In genomic region chr1:193891783-193892182, GRCh38 we compare ENCODE assay signal across 28 cellular contexts.
"Had no signal": no experiment of that assay in that cellular context is flagged by ENCODE, and none has a peak within 500 bp of the region (broad histone marks: within the 10 kb centered on the region; RNA-seq: fewer than 3 reads in every experiment).

No MANE protein-coding gene starts in this region.

- H3K4me1 ChIP-seq: adrenal gland, body of pancreas, colonic mucosa, esophagus squamous epithelium, gastroesophageal sphincter, heart right ventricle had no signal

- H3K27ac ChIP-seq: adrenal gland, body of pancreas, colonic mucosa, epithelial cell of prostate, esophagus squamous epithelium, gastroesophageal sphincter, heart right ventricle had no signal

- H3K27me3 ChIP-seq: adrenal gland, body of pancreas, colonic mucosa, esophagus squamous epithelium, gastroesophageal sphincter, heart right ventricle had no signal

- H3K9me3 ChIP-seq: adrenal gland, body of pancreas, colonic mucosa, esophagus squamous epithelium, gastroesophageal sphincter, heart right ventricle had no signal

- H3K36me3 ChIP-seq: adrenal gland, colonic mucosa, esophagus squamous epithelium, gastroesophageal sphincter, heart right ventricle had no signal

- DNase-seq: activated CD4-positive, alpha-beta memory T cell treated with anti-CD3 and anti-CD28 coated beads for 36 hours; activated CD4-positive, alpha-beta T cell treated with anti-CD3 and anti-CD28 coated beads for 36 hours; activated CD4-positive, alpha-beta T cell treated with anti-CD3 and anti-CD28 coated beads, Interleukin-2, amount 10 ng/mL, durations not matched to agents 24 days and 14 days; activated CD4-positive, CD25-positive, alpha-beta regulatory T cell; activated CD4-positive, CD25-positive, alpha-beta regulatory T cell treated with anti-CD3 and anti-CD28 coated beads, Interleukin-2, amount 50 U/mL, for 72 hours; activated CD8-positive, alpha-beta memory T cell treated with anti-CD3 and anti-CD28 coated beads, Interleukin-2, amount 10 ng/mL, durations not matched to agents 7 days and 5 days; activated CD8-positive, alpha-beta memory T cell treated with anti-CD3 and anti-CD28 coated beads, Interleukin-2, amount 50 U/mL, for 4 hours; activated CD8-positive, alpha-beta T cell treated with anti-CD3 and anti-CD28 coated beads, Interleukin-2, amount 10 ng/mL, durations not matched to agents 7 days and 5 days; activated effector memory CD4-positive, alpha-beta T cell treated with anti-CD3 and anti-CD28 coated beads, Interleukin-2, amount 50 U/mL, for 16 hours; activated naive CD4-positive, alpha-beta T cell treated with anti-CD3 and anti-CD28 coated beads for 36 hours; activated naive CD8-positive, alpha-beta T cell treated with anti-CD3 and anti-CD28 coated beads for 36 hours; activated naive CD8-positive, alpha-beta T cell treated with anti-CD3 and anti-CD28 coated beads, Interleukin-2, amount 50 U/mL, for 24 hours; activated T-cell treated with anti-CD3 and anti-CD28 coated beads, Interleukin-2, amount 50 U/mL, for 1 hour; activated T-cell treated with anti-CD3 and anti-CD28 coated beads, Interleukin-2, amount 50 U/mL, for 48 hours; adrenal gland; amygdala; aorta; body of pancreas; central memory CD4-positive, alpha-beta T cell; cerebellar nuclear complex; colonic mucosa; effector CD8-positive, alpha-beta T cell; esophagus squamous epithelium; foreskin melanocyte; heart right ventricle; T-helper 2 cell had no signal

- H3K4me3 ChIP-seq: adrenal gland, body of pancreas, colonic mucosa, esophagus squamous epithelium, gastroesophageal sphincter, heart right ventricle had no signal

- ATAC-seq: activated CD4-positive, alpha-beta T cell treated with anti-CD3 and anti-CD28 coated beads for 36 hours; activated CD8-positive, alpha-beta memory T cell treated with anti-CD3 and anti-CD28 coated beads, Interleukin-2, amount 10 ng/mL, durations not matched to agents 7 days and 5 days; activated CD8-positive, alpha-beta T cell treated with anti-CD3 and anti-CD28 coated beads, Interleukin-2, amount 10 ng/mL, durations not matched to agents 7 days and 5 days; activated naive CD8-positive, alpha-beta T cell treated with anti-CD3 and anti-CD28 coated beads, Interleukin-2, amount 50 U/mL, for 24 hours; body of pancreas; gastroesophageal sphincter had no signal
